ENCODE assay signal across 22 cellular contexts in genomic region chr2:98498703-98499445, GRCh38. TPM values are rescaled to one million over a fixed set of nuclear protein-coding genes. Genes with fewer than 3 reads are reported as not detected.
DNase-seq lines count a peak whose midpoint lies in the region; ATAC-seq and TF ChIP-seq lines count a peak whose summit lies in the region.
"Had no signal": no experiment of that assay in that cellular context is flagged by ENCODE, and none has a peak within 500 bp of the region (broad histone marks: within the 10 kb centered on the region; RNA-seq: fewer than 3 reads in every experiment).

No MANE protein-coding gene starts in this region.

- H3K4me3 Mint-ChIP-seq in activated naive CD4-positive, alpha-beta T cell treated with anti-CD3 and anti-CD28 coated beads, Interleukin-2, amount 10 ng/mL, durations not matched to agents 7 days and 5 days: no peak overlapping the region
- H3K4me3 Mint-ChIP-seq in activated T-helper 17 cell treated with anti-CD3 and anti-CD28 coated beads, Interleukin-2, amount 50 U/mL, for 72 hours: no peak overlapping the region
- H3K4me3 Mint-ChIP-seq in immature natural killer cell: no peak overlapping the region
- H3K4me3 Mint-ChIP-seq in stimulated activated naive B cell treated with anti-CD40 and anti-IgM and Interleukin-4, amounts not matched to agents 10 μg/mL and 1 μg/mL and 100 μg/mL, for 72 hours: no peak overlapping the region
- H3K4me3 Mint-ChIP-seq: activated CD4-positive, alpha-beta memory T cell treated with anti-CD3 and anti-CD28 coated beads, Interleukin-2, amount 10 ng/mL, durations not matched to agents 7 days and 5 days; T-cell; WTC11 had no signal

- no peak for TF ChIP-seq POLR2A in transverse colon (IDR thresholded peaks at IDR 0.05)

- no peak overlapping the region for H3K4me3 ChIP-seq in transverse colon
- H3K4me3 ChIP-seq: A549, adrenal gland, lung, prostate gland, upper lobe of left lung had no signal

- DNase-seq in activated naive CD4-positive, alpha-beta T cell treated with anti-CD3 and anti-CD28 coated beads, Interleukin-2, amount 10 ng/mL, durations not matched to agents 7 days and 5 days: no peak
- DNase-seq in activated naive CD4-positive, alpha-beta T cell treated with anti-CD3 and anti-CD28 coated beads, Interleukin-2, amount 50 U/mL, for 72 hours (ENCODE audit: low spot score in 2 of 2): no peak
- DNase-seq in immature natural killer cell (no peak), transverse colon (no peak), NCI-H1105 treated with DMSO at 0.1 percent for 48 hours (lab: John Stamatoyannopoulos, UW) (no peak)
- DNase-seq in stimulated activated naive B cell treated with anti-CD40 and anti-IgM and Interleukin-4, amounts not matched to agents 10 μg/mL and 1 μg/mL and 100 μg/mL, for 72 hours: no peak
- DNase-seq: activated CD4-positive, alpha-beta memory T cell treated with anti-CD3 and anti-CD28 coated beads, Interleukin-2, amount 10 ng/mL, durations not matched to agents 7 days and 5 days; central memory CD4-positive, alpha-beta T cell; H7; NCI-H146; T-cell; upper lobe of left lung had no signal

- H3K9me3 Mint-ChIP-seq in activated naive CD4-positive, alpha-beta T cell treated with anti-CD3 and anti-CD28 coated beads, Interleukin-2, amount 10 ng/mL, durations not matched to agents 7 days and 5 days: peaks cover 40% of the 10 kb centered on the region
- peaks cover 7 to 19% of the 10 kb centered on the region in 2 donors for H3K9me3 Mint-ChIP-seq in activated naive CD4-positive, alpha-beta T cell treated with anti-CD3 and anti-CD28 coated beads, Interleukin-2, amount 50 U/mL, for 72 hours
- H3K9me3 Mint-ChIP-seq in activated T-helper 17 cell treated with anti-CD3 and anti-CD28 coated beads, Interleukin-2, amount 50 U/mL, for 72 hours: no peaks in the 10 kb centered on the region
- H3K9me3 Mint-ChIP-seq in immature natural killer cell: no peaks in the 10 kb centered on the region
- H3K9me3 Mint-ChIP-seq in stimulated activated naive B cell treated with anti-CD40 and anti-IgM and Interleukin-4, amounts not matched to agents 10 μg/mL and 1 μg/mL and 100 μg/mL, for 72 hours: peaks cover 13 to 20% of the 10 kb centered on the region in 2 donors

- H3K4me1 Mint-ChIP-seq in activated naive CD4-positive, alpha-beta T cell treated with anti-CD3 and anti-CD28 coated beads, Interleukin-2, amount 10 ng/mL, durations not matched to agents 7 days and 5 days: peaks cover 32% of the 10 kb centered on the region
- peaks cover 30% of the 10 kb centered on the region for H3K4me1 Mint-ChIP-seq in activated T-helper 17 cell treated with anti-CD3 and anti-CD28 coated beads, Interleukin-2, amount 50 U/mL, for 72 hours
- peaks cover 88 to 96% of the 10 kb centered on the region in 2 donors for H3K4me1 Mint-ChIP-seq in immature natural killer cell
- peaks cover 11 to 12% of the 10 kb centered on the region in 2 donors for H3K4me1 Mint-ChIP-seq in stimulated activated naive B cell treated with anti-CD40 and anti-IgM and Interleukin-4, amounts not matched to agents 10 μg/mL and 1 μg/mL and 100 μg/mL, for 72 hours

- no peak overlapping the region for H3K27ac ChIP-seq in transverse colon
- H3K27ac ChIP-seq: A549, C4-2B, epithelial cell of prostate, prostate gland, upper lobe of left lung had no signal

- H3K36me3 Mint-ChIP-seq in activated naive CD4-positive, alpha-beta T cell treated with anti-CD3 and anti-CD28 coated beads, Interleukin-2, amount 10 ng/mL, durations not matched to agents 7 days and 5 days: peaks cover 85% of the 10 kb centered on the region
- peaks cover 15 to 54% of the 10 kb centered on the region in 2 donors for H3K36me3 Mint-ChIP-seq in activated naive CD4-positive, alpha-beta T cell treated with anti-CD3 and anti-CD28 coated beads, Interleukin-2, amount 50 U/mL, for 72 hours
- peaks cover 37% of the 10 kb centered on the region for H3K36me3 Mint-ChIP-seq in activated T-helper 17 cell treated with anti-CD3 and anti-CD28 coated beads, Interleukin-2, amount 50 U/mL, for 72 hours (ENCODE audit: low read depth)
- peaks cover 18 to 27% (median 19%) of the 10 kb centered on the region in 3 donors for H3K36me3 Mint-ChIP-seq in immature natural killer cell
- peaks cover 34 to 53% of the 10 kb centered on the region in 2 donors for H3K36me3 Mint-ChIP-seq in stimulated activated naive B cell treated with anti-CD40 and anti-IgM and Interleukin-4, amounts not matched to agents 10 μg/mL and 1 μg/mL and 100 μg/mL, for 72 hours

- in situ Hi-C loops in transverse colon (cut with MboI; ENCODE audit: low pct_ligation_motif_present in 1 of 4, low pct_unique_long_range_greater_than_20kb in 1 of 4, low sequenced_read_pairs in 3 of 4): no loop called here

- CTCF ChIA-PET in activated naive CD4-positive, alpha-beta T cell treated with anti-CD3 and anti-CD28 coated beads, Interleukin-2, amount 10 ng/mL, durations not matched to agents 7 days and 5 days (lab: Charles Lee): interaction anchor here (1.3 kb wide), 1 partner anchor 11 kb away, joined by 3 read pairs; no protein-coding TSS in a partner anchor

- no peaks in the 10 kb centered on the region for H3K27me3 Mint-ChIP-seq in activated naive CD4-positive, alpha-beta T cell treated with anti-CD3 and anti-CD28 coated beads, Interleukin-2, amount 10 ng/mL, durations not matched to agents 7 days and 5 days
- H3K27me3 Mint-ChIP-seq in activated T-helper 17 cell treated with anti-CD3 and anti-CD28 coated beads, Interleukin-2, amount 50 U/mL, for 72 hours: no peaks in the 10 kb centered on the region
- no peaks in the 10 kb centered on the region for H3K27me3 Mint-ChIP-seq in immature natural killer cell (ENCODE audit: low read depth in 3 of 3)
- H3K27me3 Mint-ChIP-seq in stimulated activated naive B cell treated with anti-CD40 and anti-IgM and Interleukin-4, amounts not matched to agents 10 μg/mL and 1 μg/mL and 100 μg/mL, for 72 hours: no peaks in the 10 kb centered on the region
- H3K27me3 Mint-ChIP-seq: activated CD4-positive, alpha-beta memory T cell treated with anti-CD3 and anti-CD28 coated beads, Interleukin-2, amount 10 ng/mL, durations not matched to agents 7 days and 5 days; T-cell had no signal

- TF ChIP-seq EP300 in transverse colon (IDR thresholded peaks at IDR 0.05; ENCODE audit: low read depth): no peak

- no peak for ATAC-seq in activated naive CD4-positive, alpha-beta T cell treated with anti-CD3 and anti-CD28 coated beads, Interleukin-2, amount 50 U/mL, for 72 hours
- ATAC-seq in activated T-helper 17 cell treated with anti-CD3 and anti-CD28 coated beads, Interleukin-2, amount 50 U/mL, for 72 hours (replicated peaks): no peak
- no peak for ATAC-seq in stimulated activated naive B cell treated with anti-CD40 and anti-IgM and Interleukin-4, amounts not matched to agents 10 μg/mL and 1 μg/mL and 100 μg/mL, for 72 hours (replicated peaks)
- ATAC-seq in GM21717 (IDR thresholded peaks at IDR 0.05; ENCODE audit: unreplicated experiment): no peak
- ATAC-seq: A549, Right ventricle myocardium inferior, T-cell, WTC11 had no signal

- intact Hi-C loops in transverse colon (cut with DNase I; ENCODE audit: low total_unique reads): no loop called here

- H3K27me3 ChIP-seq in transverse colon: no peaks in the 10 kb centered on the region
- H3K27me3 ChIP-seq: adrenal gland, upper lobe of left lung had no signal

- no peak for TF ChIP-seq CTCF in transverse colon (IDR thresholded peaks at IDR 0.05)

- H3K36me3 ChIP-seq in transverse colon: no peaks in the 10 kb centered on the region
- H3K36me3 ChIP-seq: adrenal gland, upper lobe of left lung had no signal

- no peaks in the 10 kb centered on the region for H3K9me3 ChIP-seq in transverse colon
- H3K9me3 ChIP-seq: adrenal gland, prostate gland had no signal

- WGBS in transverse colon (ENCODE audit: low coverage in 1 of 2), 2 donors: 74 to 84% methylated on average over 3 to 4 of the region's 4 CpGs

- H3K27ac Mint-ChIP-seq in activated naive CD4-positive, alpha-beta T cell treated with anti-CD3 and anti-CD28 coated beads, Interleukin-2, amount 10 ng/mL, durations not matched to agents 7 days and 5 days: peak overlapping the region; percentile 54
- H3K27ac Mint-ChIP-seq in activated naive CD4-positive, alpha-beta T cell treated with anti-CD3 and anti-CD28 coated beads, Interleukin-2, amount 50 U/mL, for 72 hours: peak overlapping the region in 1 of 2 donors; percentile 1
- peak overlapping the region; percentile 64 for H3K27ac Mint-ChIP-seq in activated T-helper 17 cell treated with anti-CD3 and anti-CD28 coated beads, Interleukin-2, amount 50 U/mL, for 72 hours
- peak overlapping the region; percentile 18 to 73 (median 60) for H3K27ac Mint-ChIP-seq in immature natural killer cell
- peak overlapping the region; percentile 9 for H3K27ac Mint-ChIP-seq in stimulated activated naive B cell treated with anti-CD40 and anti-IgM and Interleukin-4, amounts not matched to agents 10 μg/mL and 1 μg/mL and 100 μg/mL, for 72 hours
- H3K27ac Mint-ChIP-seq: activated CD4-positive, alpha-beta memory T cell treated with anti-CD3 and anti-CD28 coated beads, Interleukin-2, amount 10 ng/mL, durations not matched to agents 7 days and 5 days; WTC11 had no signal

- H3K4me1 ChIP-seq in transverse colon: peaks cover 4 to 16% (median 10%) of the 10 kb centered on the region in 4 donors
- H3K4me1 ChIP-seq: prostate gland had no signal

RNA-seq across cellular contexts. Expression of gene INPP4A, which starts 54.2 kb away (rescaled TPM):
- 10 to 100 TPM; 46.6 to 48.1 TPM for total RNA-seq in activated naive CD4-positive, alpha-beta T cell treated with anti-CD3 and anti-CD28 coated beads, Interleukin-2, amount 50 U/mL, for 72 hours
- total RNA-seq in activated T-helper 17 cell treated with anti-CD3 and anti-CD28 coated beads, Interleukin-2, amount 50 U/mL, for 72 hours: 10 to 100 TPM; 66.4 to 74.8 TPM
- 100 to 1,000 TPM in 1 of 3 donors, 10 to 100 TPM in 2; 34.1 to 101 (median 35.0) TPM for polyA plus RNA-seq in immature natural killer cell
- 10 to 100 TPM; 22.8 to 35.8 (median 25.4) TPM for total RNA-seq in transverse colon
